In the genomic region with DNA sequence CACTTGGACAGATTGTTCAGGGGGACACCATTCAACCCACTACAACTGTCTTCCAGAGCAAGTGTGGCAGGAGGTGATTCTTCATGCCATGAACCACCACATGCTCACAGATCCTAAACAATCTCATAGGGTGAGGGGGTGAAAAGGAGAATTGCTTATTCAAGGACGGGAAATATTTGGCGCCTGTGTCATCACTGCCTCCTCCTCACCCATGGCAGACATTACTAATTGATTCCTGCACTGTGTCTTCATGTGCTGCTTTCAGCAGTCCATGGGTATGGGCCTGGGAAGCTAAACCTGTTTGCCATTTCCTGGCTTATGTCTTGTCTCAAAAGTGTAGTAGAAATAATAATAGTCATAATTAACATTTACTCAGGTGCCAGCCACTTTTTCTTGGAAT, we compare ENCODE assay signal across 22 cellular contexts. TPM values are rescaled to one million over a fixed set of nuclear protein-coding genes. Genes with fewer than 3 reads are reported as not detected.
DNase-seq lines count a peak whose midpoint lies in the region; ATAC-seq, FAIRE-seq and TF ChIP-seq lines count a peak whose summit lies in the region.
"Had no signal": no experiment of that assay in that cellular context is flagged by ENCODE, and none has a peak within 500 bp of the region (broad histone marks: within the 10 kb centered on the region; RNA-seq: fewer than 3 reads in every experiment).

No MANE protein-coding gene starts in this region.

- in situ Hi-C loops in K562 (cut with MboI), result no loop called here

- no peak overlapping the region for H3K27ac Mint-ChIP-seq in activated naive CD4-positive, alpha-beta T cell treated with anti-CD3 and anti-CD28 coated beads for 36 hours
- H3K27ac Mint-ChIP-seq: activated naive CD4-positive, alpha-beta T cell treated with anti-CD3 and anti-CD28 coated beads, Interleukin-2, amount 10 ng/mL, durations not matched to agents 7 days and 5 days had no signal

- CTCF ChIA-PET in K562 (lab: Yijun Ruan, JAX; ENCODE audit: low intra/inter-chr PET ratio), result no interaction called here
- CTCF ChIA-PET in activated naive CD4-positive, alpha-beta T cell treated with anti-CD3 and anti-CD28 coated beads for 36 hours (lab: Charles Lee), result interaction anchor here (1.0 kb wide), 1 partner anchor 55 kb away, joined by 4 read pairs; no protein-coding TSS in a partner anchor
- CTCF ChIA-PET in SK-N-SH (lab: Yijun Ruan, JAX), result interaction anchor here (1.1 to 5.7 kb wide), 6 partner anchors 10 to 49 kb away, joined by 4 to 23 read pairs (median 10); partner anchors contain the start of genes MMAB and MVK

- no peak overlapping the region for H3K4me3 Mint-ChIP-seq in activated naive CD4-positive, alpha-beta T cell treated with anti-CD3 and anti-CD28 coated beads for 36 hours
- H3K4me3 Mint-ChIP-seq: activated naive CD4-positive, alpha-beta T cell treated with anti-CD3 and anti-CD28 coated beads, Interleukin-2, amount 10 ng/mL, durations not matched to agents 7 days and 5 days had no signal

- TF ChIP-seq POLR2A in K562 (conservative IDR thresholded peaks at IDR 0.05), result no peak

- peaks cover 48 to 94% of the 10 kb centered on the region in 2 experiments for H3K27me3 ChIP-seq in K562 (ENCODE audit: control insufficient read depth in 2 of 2, insufficient read depth in 2 of 2, low read length in 2 of 2)
- no peaks in the 10 kb centered on the region for H3K27me3 ChIP-seq in foreskin keratinocyte
- H3K27me3 ChIP-seq in SK-N-SH (ENCODE audit: insufficient read depth), result no peaks in the 10 kb centered on the region
- H3K27me3 ChIP-seq: body of pancreas, tibial nerve had no signal

- H3K79me2 ChIP-seq in K562 (ENCODE audit: control insufficient read depth, insufficient read depth, low read length) (no peaks in the 10 kb centered on the region), SK-N-SH (ENCODE audit: insufficient read depth) (no peaks in the 10 kb centered on the region)

- peaks cover 7% of the 10 kb centered on the region for H3K4me1 Mint-ChIP-seq in activated naive CD4-positive, alpha-beta T cell treated with anti-CD3 and anti-CD28 coated beads for 36 hours (ENCODE audit: low read depth)

- intact Hi-C loops in K562 (cut with micrococcal nuclease), result no loop called here
- intact Hi-C loops in activated naive CD4-positive, alpha-beta T cell treated with anti-CD3 and anti-CD28 coated beads for 36 hours (cut with micrococcal nuclease), result no loop called here

- POLR2A ChIA-PET in K562 (lab: Yijun Ruan, JAX) (interaction anchor here (0.6 kb wide), 1 partner anchor 11 kb away, joined by 4 read pairs; no protein-coding TSS in a partner anchor), SK-N-SH (lab: Yijun Ruan, JAX) (interaction anchor here (1.6 to 2.6 kb wide), 2 partner anchors 12 to 19 kb away, joined by 5 to 10 read pairs; no protein-coding TSS in a partner anchor)

- no peaks in the 10 kb centered on the region for H3K9me2 ChIP-seq in SK-N-SH

- H3K4me2 ChIP-seq in K562 (ENCODE audit: insufficient read depth, low read length), result no peak overlapping the region
- no peak overlapping the region for H3K4me2 ChIP-seq in SK-N-SH

- DNase-seq in A172 (ENCODE audit: low spot score), result peak; percentile 36
- peak; percentile 90 for DNase-seq in HT1080 (ENCODE audit: low read depth)
- DNase-seq in K562 (ENCODE audit: extremely low read depth in 1 of 4, low spot score in 3 of 4), result no peak
- DNase-seq in foreskin keratinocyte, result peak; percentile 59 to 76
- no peak for DNase-seq in activated naive CD4-positive, alpha-beta T cell treated with anti-CD3 and anti-CD28 coated beads for 36 hours
- DNase-seq in frontal cortex (ENCODE audit: low spot score in 2 of 2), result no peak
- DNase-seq in stimulated activated naive CD4-positive, alpha-beta T cell (lab: John Stamatoyannopoulos, UW), result no peak
- DNase-seq in SK-N-SH, result no peak
- DNase-seq: ACHN; activated naive CD4-positive, alpha-beta T cell treated with anti-CD3 and anti-CD28 coated beads, Interleukin-2, amount 10 ng/mL, durations not matched to agents 7 days and 5 days; body of pancreas; effector CD8-positive, alpha-beta T cell; kidney; NCI-H1048; NCI-H2107; nucleus accumbens; sigmoid colon; stimulated activated CD4-positive, alpha-beta T cell treated with anti-CD3 and anti-CD28 coated beads, Interleukin-4, amount 100 ng/mL, for 4 hours had no signal

- FAIRE-seq in K562 (lab: Jason Lieb, UNC) (no peak), frontal cortex (lab: Jason Lieb, UNC) (no peak)
- FAIRE-seq: GM12878, H1, kidney had no signal

- H3K4me3 ChIP-seq in K562 (no peak overlapping the region), SK-N-SH (ENCODE audit: low read depth in 2 of 2, low read length in 1 of 2) (no peak overlapping the region)
- H3K4me3 ChIP-seq: body of pancreas, GM12878, sigmoid colon, tibial nerve had no signal

- H3K4me1 ChIP-seq in K562 (replicated peaks in 1 of 2; ENCODE audit: control insufficient read depth in 2 of 2, insufficient read depth in 2 of 2, low read length in 2 of 2) (no peaks in the 10 kb centered on the region; a peak in 1 of 5 replicates), foreskin keratinocyte (peaks cover 19% of the 10 kb centered on the region), SK-N-SH (ENCODE audit: control insufficient read depth in 1 of 2, insufficient read depth in 2 of 2, low read depth in 1 of 2, low read length in 1 of 2) (peaks cover 6 to 81% of the 10 kb centered on the region in 2 experiments; a peak in 3 of 4 replicates)
- H3K4me1 ChIP-seq: body of pancreas, sigmoid colon had no signal

- no peaks in the 10 kb centered on the region for H3F3A ChIP-seq in SK-N-SH (replicated peaks; ENCODE audit: insufficient read depth)

- H3K36me3 ChIP-seq in K562 (ENCODE audit: control insufficient read depth, insufficient read depth, low read length) (no peaks in the 10 kb centered on the region), SK-N-SH (replicated peaks in 1 of 2; ENCODE audit: control insufficient read depth in 1 of 2, insufficient read depth in 2 of 2, low read length in 1 of 2) (no peaks in the 10 kb centered on the region)

- TF ChIP-seq EP300 in K562 (IDR thresholded peaks at IDR 0.05; ENCODE audit: low read length) (no peak), SK-N-SH (IDR thresholded peaks at IDR 0.05; ENCODE audit: borderline replicate concordance in 1 of 2, low read depth in 1 of 2, low read length in 1 of 2) (no peak)

- no peaks in the 10 kb centered on the region for H3K9me3 Mint-ChIP-seq in activated naive CD4-positive, alpha-beta T cell treated with anti-CD3 and anti-CD28 coated beads for 36 hours
- H3K9me3 Mint-ChIP-seq: activated naive CD4-positive, alpha-beta T cell treated with anti-CD3 and anti-CD28 coated beads, Interleukin-2, amount 10 ng/mL, durations not matched to agents 7 days and 5 days had no signal

- ATAC-seq in K562 (peak; percentile 31; the same call in 2 of the 3 replicates), foreskin keratinocyte (peak; percentile 50)
- ATAC-seq: body of pancreas, GM12878, Panc1 had no signal

- H3K27me3 Mint-ChIP-seq in activated naive CD4-positive, alpha-beta T cell treated with anti-CD3 and anti-CD28 coated beads for 36 hours (ENCODE audit: low read depth), result peaks cover under 1% of the 10 kb centered on the region

- peaks cover 3% of the 10 kb centered on the region; the same call in 1 of the 2 replicates for H3K9me3 ChIP-seq in K562 (replicated peaks; ENCODE audit: control insufficient read depth, insufficient read depth, low read depth, low read length)
- H3K9me3 ChIP-seq in SK-N-SH, result no peaks in the 10 kb centered on the region
- H3K9me3 ChIP-seq: body of pancreas, sigmoid colon, tibial nerve had no signal

- H4K20me1 ChIP-seq in K562 (replicated peaks; ENCODE audit: control insufficient read depth, insufficient read depth, low read length), result peaks cover 8% of the 10 kb centered on the region; the same call in 1 of the 2 replicates
- H4K20me1 ChIP-seq in SK-N-SH (ENCODE audit: insufficient read depth), result no peaks in the 10 kb centered on the region

- H3K27ac ChIP-seq in K562 (ENCODE audit: extremely low read depth, low read depth, low read length), result no peak overlapping the region
- H3K27ac ChIP-seq in foreskin keratinocyte, result no peak overlapping the region
- peak overlapping the region in 1 of 2 experiments; percentile 91; a peak in 2 of 4 replicates for H3K27ac ChIP-seq in SK-N-SH (ENCODE audit: low read depth in 2 of 2, low read length in 1 of 2)
- H3K27ac ChIP-seq: body of pancreas, sigmoid colon, tibial nerve had no signal

- no TSS peak for BruUV-seq in K562 (replicated peaks; lab: Mats Ljungman, UMichigan)

- TF ChIP-seq RAD21 in K562 (CRISPR knock-in tag; conservative IDR thresholded peaks at IDR 0.05 in 1 of 2, IDR thresholded peaks at IDR 0.05 in 1 of 2) (no peak), SK-N-SH (IDR thresholded peaks at IDR 0.05; ENCODE audit: low read length) (no peak)

- no peak for TF ChIP-seq CTCF in K562 (IDR thresholded peaks at IDR 0.05 in 2 of 3, conservative IDR thresholded peaks at IDR 0.05 in 1 of 3; ENCODE audit: insufficient read depth in 2 of 3, low read depth in 1 of 3, low read length in 3 of 3)
- no peak for TF ChIP-seq CTCF in foreskin keratinocyte (conservative IDR thresholded peaks at IDR 0.05)
- TF ChIP-seq CTCF in SK-N-SH (IDR thresholded peaks at IDR 0.05), result no peak

- H3K9me1 ChIP-seq in K562 (ENCODE audit: control insufficient read depth, insufficient read depth, low read length), result no peaks in the 10 kb centered on the region

- no peak overlapping the region for H2AFZ ChIP-seq in K562 (ENCODE audit: low read depth, low read length)
- H2AFZ ChIP-seq in SK-N-SH (ENCODE audit: low read depth), result no peak overlapping the region

- H3K36me3 Mint-ChIP-seq in activated naive CD4-positive, alpha-beta T cell treated with anti-CD3 and anti-CD28 coated beads for 36 hours (ENCODE audit: low read depth), result peaks cover 1% of the 10 kb centered on the region
- H3K36me3 Mint-ChIP-seq: activated naive CD4-positive, alpha-beta T cell treated with anti-CD3 and anti-CD28 coated beads, Interleukin-2, amount 10 ng/mL, durations not matched to agents 7 days and 5 days had no signal

- H3K9ac ChIP-seq in K562 (ENCODE audit: insufficient read depth in 1 of 2, low read depth in 2 of 2, low read length in 2 of 2), result no peak overlapping the region
- H3K9ac ChIP-seq in SK-N-SH, result no peak overlapping the region

- WGBS in K562 (ENCODE audit: insufficient coverage, low coverage, missing lambda C conversion rate), result 0% methylated on average over 2 of the region's 2 CpGs
- WGBS in SK-N-SH (ENCODE audit: low lambda C conversion rate), result 63% methylated on average over 2 of the region's 2 CpGs

RNA-seq across cellular contexts. Expression of gene MMAB, which starts 31.3 kb away (rescaled TPM):
- total RNA-seq in A172 (2014; rRNA removed; shearing (Covaris generic)), result 51.2 and 52.0 TPM in 2 replicates
- total RNA-seq in HT1080 (2014; rRNA removed; shearing (Covaris generic)), result 47.7 and 61.5 TPM in 2 replicates
- polyA plus RNA-seq in HT1080 (2015; cell fraction: cytosol; rRNA removed), result 47.8 and 50.1 TPM in 2 replicates
- 31.2 and 40.5 TPM in 2 replicates for polyA plus RNA-seq in HT1080 (2015; cell fraction: nucleus; rRNA removed)
- total RNA-seq in K562 (2011; cell fraction: chromatin; rRNA removed; ENCODE audit: low replicate concordance), result 78.3 and 122 TPM in 2 replicates
- 64.2 and 65.9 TPM in 2 replicates for total RNA-seq in K562 (2011; cell fraction: nucleolus; rRNA removed)
- 65.3 and 66.3 TPM in 2 replicates for total RNA-seq in K562 (2011; cell fraction: nucleoplasm; rRNA removed)
- total RNA-seq in K562 (2014; rRNA removed) (71.0 and 73.4 TPM in 2 replicates), K562 (2014; rRNA removed; fragmentation: Illumina TruSeq; extraction: Trizol) (37.5 and 39.5 TPM in 2 replicates), K562 (2015; rRNA removed; fragmentation: Illumina TruSeq; extraction: Trizol) (53.4 and 56.1 TPM in 2 replicates), K562 (2021) (63.9 and 70.5 TPM in 2 replicates), foreskin keratinocyte (68.0 and 91.7 TPM in 2 replicates), frontal cortex (13.9 TPM)
- polyA plus RNA-seq in K562 (2011; rRNA removed) (46.2 and 52.8 TPM in 2 replicates), K562 (2014; fragmentation: Illumina TruSeq; extraction: Trizol) (30.6 and 48.2 TPM in 2 replicates), K562 (2014; fragmentation: Nextera tagmentation; extraction: Ambion mirVana) (10 to 100 TPM in 1 of 2 experiments, 1 to 10 TPM in 1; 9.5 to 21.1 TPM), K562 (2014; rRNA removed) (75.0 and 76.1 TPM in 2 replicates), foreskin keratinocyte (97.6 and 115 TPM in 2 replicates), SK-N-SH (2012; rRNA removed) (14.8 and 15.9 TPM in 2 replicates)
- polyA plus RNA-seq in K562 (2011; cell fraction: cytosol; rRNA removed), result 45.2 and 45.3 TPM in 2 replicates
- 64.4 and 74.5 TPM in 2 replicates for polyA plus RNA-seq in K562 (2011; cell fraction: nucleus; rRNA removed)
- 75.8 and 92.9 TPM in 2 replicates for polyA plus RNA-seq in K562 (2012)
- 37.7 and 38.3 TPM in 2 replicates for polyA minus RNA-seq in K562 (2011; rRNA and poly(A)+ RNA removed)
- 19.1 and 29.5 TPM in 2 replicates for polyA minus RNA-seq in K562 (2011; cell fraction: cytosol; rRNA and poly(A)+ RNA removed)
- polyA minus RNA-seq in K562 (2011; cell fraction: nucleus; rRNA and poly(A)+ RNA removed), result 18.6 and 31.8 TPM in 2 replicates
- 10 to 100 TPM; 43.8 to 44.9 TPM for total RNA-seq in activated naive CD4-positive, alpha-beta T cell treated with anti-CD3 and anti-CD28 coated beads for 36 hours
- polyA plus RNA-seq in SK-N-SH (2012; cell fraction: cytosol; rRNA removed), result 11.7 and 14.3 TPM in 2 replicates
- polyA plus RNA-seq in SK-N-SH (2012; cell fraction: nucleus; rRNA removed), result 18.6 and 20.3 TPM in 2 replicates

RNA-seq across cellular contexts. Expression of gene MVK, which starts 31.6 kb away (rescaled TPM):
- total RNA-seq in A172 (2014; rRNA removed; shearing (Covaris generic)), result 18.7 and 30.2 TPM in 2 replicates
- 52.5 and 62.2 TPM in 2 replicates for total RNA-seq in HT1080 (2014; rRNA removed; shearing (Covaris generic))
- polyA plus RNA-seq in HT1080 (2015; cell fraction: cytosol; rRNA removed), result 20.2 and 23.3 TPM in 2 replicates
- 20.5 and 23.8 TPM in 2 replicates for polyA plus RNA-seq in HT1080 (2015; cell fraction: nucleus; rRNA removed)
- total RNA-seq in K562 (2011; cell fraction: chromatin; rRNA removed; ENCODE audit: low replicate concordance), result 79.5 and 160 TPM in 2 replicates
- total RNA-seq in K562 (2011; cell fraction: nucleolus; rRNA removed), result 90.1 and 97.0 TPM in 2 replicates
- total RNA-seq in K562 (2011; cell fraction: nucleoplasm; rRNA removed), result 76.8 and 77.1 TPM in 2 replicates
- total RNA-seq in K562 (2014; rRNA removed) (28.5 and 38.9 TPM in 2 replicates), K562 (2014; rRNA removed; fragmentation: Illumina TruSeq; extraction: Trizol) (15.7 and 18.3 TPM in 2 replicates), K562 (2015; rRNA removed; fragmentation: Illumina TruSeq; extraction: Trizol) (18.3 and 18.5 TPM in 2 replicates), K562 (2021) (31.3 and 33.6 TPM in 2 replicates), foreskin keratinocyte (52.2 and 55.9 TPM in 2 replicates), frontal cortex (14.3 TPM)
- polyA plus RNA-seq in K562 (2011; rRNA removed) (28.1 and 41.9 TPM in 2 replicates), K562 (2014; fragmentation: Illumina TruSeq; extraction: Trizol) (18.8 and 24.2 TPM in 2 replicates), K562 (2014; fragmentation: Nextera tagmentation; extraction: Ambion mirVana) (1 to 10 TPM in 1 of 2 experiments, under 1 TPM in 1; 0.41 to 1.9 TPM), K562 (2014; rRNA removed) (23.1 and 25.8 TPM in 2 replicates), foreskin keratinocyte (60.5 and 64.7 TPM in 2 replicates), SK-N-SH (2012; rRNA removed) (6.3 and 7.0 TPM in 2 replicates)
- polyA plus RNA-seq in K562 (2011; cell fraction: cytosol; rRNA removed), result 36.4 and 59.2 TPM in 2 replicates
- 74.2 and 83.2 TPM in 2 replicates for polyA plus RNA-seq in K562 (2011; cell fraction: nucleus; rRNA removed)
- 27.7 and 36.8 TPM in 2 replicates for polyA plus RNA-seq in K562 (2012)
- polyA minus RNA-seq in K562 (2011; rRNA and poly(A)+ RNA removed), result 21.8 and 28.3 TPM in 2 replicates
- polyA minus RNA-seq in K562 (2011; cell fraction: cytosol; rRNA and poly(A)+ RNA removed), result 13.8 and 21.5 TPM in 2 replicates
- 24.4 and 38.3 TPM in 2 replicates for polyA minus RNA-seq in K562 (2011; cell fraction: nucleus; rRNA and poly(A)+ RNA removed)
- total RNA-seq in activated naive CD4-positive, alpha-beta T cell treated with anti-CD3 and anti-CD28 coated beads for 36 hours, result 10 to 100 TPM; 19.8 to 20.2 TPM
- 2.8 and 5.3 TPM in 2 replicates for polyA plus RNA-seq in SK-N-SH (2012; cell fraction: cytosol; rRNA removed)
- 9.3 and 10.3 TPM in 2 replicates for polyA plus RNA-seq in SK-N-SH (2012; cell fraction: nucleus; rRNA removed)

Comparison
In these comparisons a context has a peak if more than half of its experiments do, and no peak if none do; other contexts are left out.
1. DNase-seq: peak in A172 (single experiment), HT1080 (single experiment) and foreskin keratinocyte (2 of 2); none in K562 (0 of 4), activated naive CD4-positive, alpha-beta T cell treated with anti-CD3 and anti-CD28 coated beads for 36 hours (single experiment), frontal cortex (0 of 2), stimulated activated naive CD4-positive, alpha-beta T cell (0 of 6) and SK-N-SH (single experiment).